ENCODE assay signal across 8 cellular contexts in the genomic region with DNA sequence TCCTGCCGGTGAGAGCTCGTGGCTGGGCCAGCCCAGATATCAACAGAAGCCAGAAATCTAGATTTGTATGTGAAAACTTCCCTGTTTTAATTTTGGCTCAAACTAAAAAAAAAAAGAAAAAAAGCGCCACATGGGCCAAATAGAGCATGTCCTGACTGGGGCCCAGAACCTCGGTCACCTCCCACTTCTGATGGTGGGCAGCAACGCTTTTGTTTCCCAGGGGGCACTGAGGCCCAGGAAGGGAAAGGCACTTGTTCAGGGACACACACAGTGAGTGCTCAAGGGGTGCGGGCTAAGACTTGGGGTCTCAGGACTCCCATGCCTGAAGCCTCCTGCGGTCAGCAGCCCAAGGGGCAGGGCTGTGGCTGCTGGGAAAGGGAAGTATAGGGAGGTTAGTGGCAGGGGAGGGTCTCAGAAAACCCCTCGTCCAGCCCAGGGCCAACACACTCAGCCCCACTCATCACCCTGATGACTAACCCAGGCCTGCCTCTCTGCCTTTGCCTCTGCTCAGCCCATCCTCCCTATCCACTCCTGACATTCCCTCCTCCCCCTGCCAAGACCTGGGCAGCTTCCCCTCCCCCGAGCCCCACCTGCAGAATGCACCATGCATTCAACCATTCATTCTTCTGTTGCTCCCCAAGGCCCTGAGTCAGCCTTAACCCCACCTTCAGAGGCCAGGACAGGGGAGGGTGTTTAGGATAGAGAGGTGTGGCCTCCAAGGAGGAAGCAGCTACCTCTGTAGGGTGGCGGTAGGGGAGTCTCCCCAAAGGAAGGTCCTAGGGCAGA. TPM values are rescaled to one million over a fixed set of nuclear protein-coding genes. Genes with fewer than 3 reads are reported as not detected.
A peak's percentile ranks its signal among the peaks of the same experiment; 100 is the strongest.
DNase-seq lines count a peak whose midpoint lies in the region; ATAC-seq, FAIRE-seq and TF ChIP-seq lines count a peak whose summit lies in the region.

No MANE protein-coding gene starts in this region.

- intact Hi-C loops in left lung (cut with DNase I) = no loop called here

- FAIRE-seq in GM12891 (lab: Jason Lieb, UNC) = peak; percentile 96

- peaks cover 0 to 10% of the 10 kb centered on the region in 2 donors for H3K27me3 ChIP-seq in left lung
- no peaks in the 10 kb centered on the region for H3K27me3 ChIP-seq in gastroesophageal sphincter

- peaks cover 10 to 31% of the 10 kb centered on the region in 2 donors for H3K4me1 ChIP-seq in left lung
- H3K4me1 ChIP-seq in gastroesophageal sphincter = peaks cover 0 to 41% (median 3%) of the 10 kb centered on the region in 3 donors

- DNase-seq in GM12891 (ENCODE audit: insufficient read length, low spot score) (peak; percentile 81), LoVo (ENCODE audit: low spot score) (peak; percentile 74), activated T-cell treated with anti-CD3 and anti-CD28 coated beads for 4 hours (peak; percentile 24), left lung (peak; percentile 51 to 53), NCI-H82 (lab: John Stamatoyannopoulos, UW) (no peak), NCI-H1694 treated with DMSO at 0.1 percent for 48 hours (lab: John Stamatoyannopoulos, UW) (no peak)

- H3K27ac ChIP-seq in left lung = peak overlapping the region in 1 of 2 donors; percentile 66
- H3K27ac ChIP-seq in gastroesophageal sphincter = peak overlapping the region in 1 of 4 donors; percentile 18

- ATAC-seq in left lung (peak; percentile 66), GM19463 (IDR thresholded peaks at IDR 0.05; ENCODE audit: unreplicated experiment) (no peak), gastroesophageal sphincter (no peak)

- H3K36me3 ChIP-seq in left lung (no peaks in the 10 kb centered on the region), gastroesophageal sphincter (no peaks in the 10 kb centered on the region)

- no peak for TF ChIP-seq POLR2A in GM12891 (IDR thresholded peaks at IDR 0.05; ENCODE audit: low read depth, low read length)
- TF ChIP-seq POLR2A in gastroesophageal sphincter (IDR thresholded peaks at IDR 0.05) = no peak

- WGBS in gastroesophageal sphincter (ENCODE audit: low coverage in 1 of 2), 2 donors = 58 to 60% methylated on average over 4 to 6 of the region's 10 CpGs

- H3K9me3 ChIP-seq in left lung (no peaks in the 10 kb centered on the region), gastroesophageal sphincter (no peaks in the 10 kb centered on the region)

- peak overlapping the region in 1 of 2 donors; percentile 4 for H3K4me3 ChIP-seq in left lung
- no peak overlapping the region for H3K4me3 ChIP-seq in gastroesophageal sphincter

- no peak for TF ChIP-seq EP300 in gastroesophageal sphincter (IDR thresholded peaks at IDR 0.05)

- TF ChIP-seq CTCF in left lung (IDR thresholded peaks at IDR 0.05) (no peak), gastroesophageal sphincter (IDR thresholded peaks at IDR 0.05) (no peak)

TF ChIP-seq in GM12891, 5 proteins besides CTCF, POLR2A, EP300 and RAD21:
- no peak for TF ChIP-seq PAX5 (IDR thresholded peaks at IDR 0.05; ENCODE audit: insufficient read depth, low read length, severe bottlenecking)
- no peak for TF ChIP-seq POU2F2 (IDR thresholded peaks at IDR 0.05; ENCODE audit: low read depth, low read length)
- no peak for TF ChIP-seq SPI1 (IDR thresholded peaks at IDR 0.05; ENCODE audit: low read depth, low read length)
- no peak for TF ChIP-seq TAF1 (IDR thresholded peaks at IDR 0.05; ENCODE audit: low read depth, low read length)
- no peak for TF ChIP-seq POLR2AphosphoS5 (IDR thresholded peaks at IDR 0.05; ENCODE audit: low read depth, low read length)
TF ChIP-seq in GM12891: peak in this region for 0.

RNA-seq across cellular contexts. Expression of gene TCF20, which starts 30.0 kb away (rescaled TPM):
- polyA plus RNA-seq in GM12891 (2012; ENCODE audit: low read depth, missing spikeins) = 11.6 TPM
- 10 to 100 TPM; 35.0 to 41.3 TPM for total RNA-seq in left lung
- total RNA-seq in gastroesophageal sphincter = 10 to 100 TPM; 26.0 to 47.9 (median 41.8) TPM

Comparison
In these comparisons a context has a peak if more than half of its experiments do, and no peak if none do; other contexts are left out.
1. DNase-seq: peak in GM12891 (single experiment), LoVo (single experiment), activated T-cell treated with anti-CD3 and anti-CD28 coated beads for 4 hours (single experiment) and left lung (2 of 2); none in NCI-H82 (single experiment) and NCI-H1694 treated with DMSO at 0.1 percent for 48 hours (single experiment).